ENCODE assay signal across 1 cellular context in the genomic region with DNA sequence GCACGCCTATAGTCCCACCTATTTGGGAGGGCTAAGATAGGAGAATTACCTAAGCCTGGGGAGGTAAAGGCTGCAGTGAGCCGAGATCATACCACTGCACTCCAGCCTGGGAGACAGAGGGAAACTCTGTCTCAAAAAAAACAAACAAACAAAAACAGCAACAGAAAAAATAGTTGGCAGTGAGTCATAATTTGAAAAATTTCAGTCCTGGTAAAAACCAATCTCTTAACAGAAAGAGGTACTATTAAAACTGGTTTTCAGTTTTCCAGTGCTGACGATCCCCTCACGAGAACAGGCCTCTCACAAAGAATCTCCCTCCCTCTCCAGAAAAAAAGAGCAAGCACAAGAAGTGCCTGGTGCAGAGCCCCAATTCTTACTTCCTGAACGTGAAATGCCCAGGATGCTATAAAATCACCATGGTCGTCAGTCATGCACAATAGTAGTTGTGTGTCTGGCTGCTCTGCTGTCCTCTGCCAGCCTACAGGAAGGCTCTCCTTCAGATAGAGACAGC.
TF ChIP-seq lines count a peak whose summit lies in the region.

No MANE protein-coding gene starts in this region.

TF ChIP-seq in K562, 482 proteins besides CTCF, POLR2A, EP300 and RAD21 (continued from another document):
- TF ChIP-seq, protein P1, sequence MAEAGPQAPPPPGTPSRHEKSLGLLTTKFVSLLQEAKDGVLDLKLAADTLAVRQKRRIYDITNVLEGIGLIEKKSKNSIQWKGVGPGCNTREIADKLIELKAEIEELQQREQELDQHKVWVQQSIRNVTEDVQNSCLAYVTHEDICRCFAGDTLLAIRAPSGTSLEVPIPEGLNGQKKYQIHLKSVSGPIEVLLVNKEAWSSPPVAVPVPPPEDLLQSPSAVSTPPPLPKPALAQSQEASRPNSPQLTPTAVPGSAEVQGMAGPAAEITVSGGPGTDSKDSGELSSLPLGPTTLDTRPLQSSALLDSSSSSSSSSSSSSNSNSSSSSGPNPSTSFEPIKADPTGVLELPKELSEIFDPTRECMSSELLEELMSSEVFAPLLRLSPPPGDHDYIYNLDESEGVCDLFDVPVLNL (CRISPR knock-in tag; IDR thresholded peaks at IDR 0.05; ENCODE audit: low read depth), result no peak
- TF ChIP-seq, protein P2, sequence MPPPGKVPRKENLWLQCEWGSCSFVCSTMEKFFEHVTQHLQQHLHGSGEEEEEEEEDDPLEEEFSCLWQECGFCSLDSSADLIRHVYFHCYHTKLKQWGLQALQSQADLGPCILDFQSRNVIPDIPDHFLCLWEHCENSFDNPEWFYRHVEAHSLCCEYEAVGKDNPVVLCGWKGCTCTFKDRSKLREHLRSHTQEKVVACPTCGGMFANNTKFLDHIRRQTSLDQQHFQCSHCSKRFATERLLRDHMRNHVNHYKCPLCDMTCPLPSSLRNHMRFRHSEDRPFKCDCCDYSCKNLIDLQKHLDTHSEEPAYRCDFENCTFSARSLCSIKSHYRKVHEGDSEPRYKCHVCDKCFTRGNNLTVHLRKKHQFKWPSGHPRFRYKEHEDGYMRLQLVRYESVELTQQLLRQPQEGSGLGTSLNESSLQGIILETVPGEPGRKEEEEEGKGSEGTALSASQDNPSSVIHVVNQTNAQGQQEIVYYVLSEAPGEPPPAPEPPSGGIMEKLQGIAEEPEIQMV (tag; conservative IDR thresholded peaks at IDR 0.05; ENCODE audit: low read depth), result no peak
- TF ChIP-seq SAP30 (IDR thresholded peaks at IDR 0.05; ENCODE audit: borderline replicate concordance, insufficient read depth, low read depth, low read length, poor library complexity, severe bottlenecking) (no peak), FOSL1 (tag; conservative IDR thresholded peaks at IDR 0.05) (peak; percentile 23; the same call in 1 of the 2 replicates), KDM1A (IDR thresholded peaks at IDR 0.05) (0 out of 4 replicates have a peak, but pooled peaks of 1 of the 2 experiments have one; percentile 2), ETV5 (CRISPR knock-in tag; IDR thresholded peaks at IDR 0.05; ENCODE audit: low read depth) (no peak), ZNF707 (CRISPR knock-in tag; conservative IDR thresholded peaks at IDR 0.05) (no peak), E2F3 (CRISPR knock-in tag; IDR thresholded peaks at IDR 0.05) (no peak), GTF2E2 (tag; IDR thresholded peaks at IDR 0.05) (0 out of 2 replicates have a peak, but pooled peaks have one; percentile 26), CBFA2T3 (IDR thresholded peaks at IDR 0.05) (0 out of 2 replicates have a peak, but pooled peaks have one; percentile 0), SMARCA4 (IDR thresholded peaks at IDR 0.05) (0 out of 2 replicates have a peak, but pooled peaks have one; percentile 4), NR2F6 (CRISPR knock-in tag; IDR thresholded peaks at IDR 0.05) (no peak), ZNF79 (CRISPR knock-in tag; IDR thresholded peaks at IDR 0.05; ENCODE audit: low read depth) (no peak), MAZ (CRISPR knock-in tag; conservative IDR thresholded peaks at IDR 0.05 in 1 of 2, IDR thresholded peaks at IDR 0.05 in 1 of 2) (no peak), PCBP2 (IDR thresholded peaks at IDR 0.05; ENCODE audit: low read depth, low read length, poor library complexity, severe bottlenecking) (no peak), HDGF (IDR thresholded peaks at IDR 0.05) (0 out of 2 replicates have a peak, but pooled peaks have one; percentile 7)
- TF ChIP-seq, protein P3, sequence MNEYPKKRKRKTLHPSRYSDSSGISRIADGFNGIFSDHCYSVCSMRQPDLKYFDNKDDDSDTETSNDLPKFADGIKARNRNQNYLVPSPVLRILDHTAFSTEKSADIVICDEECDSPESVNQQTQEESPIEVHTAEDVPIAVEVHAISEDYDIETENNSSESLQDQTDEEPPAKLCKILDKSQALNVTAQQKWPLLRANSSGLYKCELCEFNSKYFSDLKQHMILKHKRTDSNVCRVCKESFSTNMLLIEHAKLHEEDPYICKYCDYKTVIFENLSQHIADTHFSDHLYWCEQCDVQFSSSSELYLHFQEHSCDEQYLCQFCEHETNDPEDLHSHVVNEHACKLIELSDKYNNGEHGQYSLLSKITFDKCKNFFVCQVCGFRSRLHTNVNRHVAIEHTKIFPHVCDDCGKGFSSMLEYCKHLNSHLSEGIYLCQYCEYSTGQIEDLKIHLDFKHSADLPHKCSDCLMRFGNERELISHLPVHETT (CRISPR knock-in tag; conservative IDR thresholded peaks at IDR 0.05 in 1 of 2, IDR thresholded peaks at IDR 0.05 in 1 of 2), result no peak
- TF ChIP-seq, protein P4, sequence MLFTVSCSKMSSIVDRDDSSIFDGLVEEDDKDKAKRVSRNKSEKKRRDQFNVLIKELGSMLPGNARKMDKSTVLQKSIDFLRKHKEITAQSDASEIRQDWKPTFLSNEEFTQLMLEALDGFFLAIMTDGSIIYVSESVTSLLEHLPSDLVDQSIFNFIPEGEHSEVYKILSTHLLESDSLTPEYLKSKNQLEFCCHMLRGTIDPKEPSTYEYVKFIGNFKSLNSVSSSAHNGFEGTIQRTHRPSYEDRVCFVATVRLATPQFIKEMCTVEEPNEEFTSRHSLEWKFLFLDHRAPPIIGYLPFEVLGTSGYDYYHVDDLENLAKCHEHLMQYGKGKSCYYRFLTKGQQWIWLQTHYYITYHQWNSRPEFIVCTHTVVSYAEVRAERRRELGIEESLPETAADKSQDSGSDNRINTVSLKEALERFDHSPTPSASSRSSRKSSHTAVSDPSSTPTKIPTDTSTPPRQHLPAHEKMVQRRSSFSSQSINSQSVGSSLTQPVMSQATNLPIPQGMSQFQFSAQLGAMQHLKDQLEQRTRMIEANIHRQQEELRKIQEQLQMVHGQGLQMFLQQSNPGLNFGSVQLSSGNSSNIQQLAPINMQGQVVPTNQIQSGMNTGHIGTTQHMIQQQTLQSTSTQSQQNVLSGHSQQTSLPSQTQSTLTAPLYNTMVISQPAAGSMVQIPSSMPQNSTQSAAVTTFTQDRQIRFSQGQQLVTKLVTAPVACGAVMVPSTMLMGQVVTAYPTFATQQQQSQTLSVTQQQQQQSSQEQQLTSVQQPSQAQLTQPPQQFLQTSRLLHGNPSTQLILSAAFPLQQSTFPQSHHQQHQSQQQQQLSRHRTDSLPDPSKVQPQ (CRISPR knock-in tag; IDR thresholded peaks at IDR 0.05; ENCODE audit: borderline replicate concordance), result no peak
